9 cellular contexts compared by ENCODE assay signal in the genomic region with DNA sequence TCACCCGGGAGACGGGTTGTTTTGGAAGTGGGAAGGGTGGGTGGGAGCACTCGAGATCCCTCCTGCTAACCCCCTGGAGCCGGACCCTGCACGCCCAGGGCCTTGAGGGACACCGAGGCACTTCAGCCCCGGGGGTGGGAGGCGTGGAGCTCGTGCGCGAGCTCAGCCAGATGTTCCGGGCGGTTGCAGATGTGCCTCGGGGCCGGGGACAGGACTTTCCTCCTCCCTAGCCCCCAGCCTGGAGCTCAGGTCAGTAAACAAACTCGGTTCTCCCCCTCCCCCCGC.
A peak's percentile ranks its signal among the peaks of the same experiment; 100 is the strongest.
DNase-seq lines count a peak whose midpoint lies in the region; ATAC-seq lines count a peak whose summit lies in the region.
"Had no signal": no experiment of that assay in that cellular context is flagged by ENCODE, and none has a peak within 500 bp of the region (broad histone marks: within the 10 kb centered on the region; RNA-seq: fewer than 3 reads in every experiment).

No MANE protein-coding gene starts in this region.

- H3K4me1 ChIP-seq in iPS-20b (ENCODE audit: insufficient read depth, low read length): peaks cover 7% of the 10 kb centered on the region; the same call in 1 of the 2 replicates

- DNase-seq in NCI-H1105 treated with DMSO at 0.1 percent for 48 hours (lab: John Stamatoyannopoulos, UW) (peak; percentile 17), NCI-H1105 (lab: John Stamatoyannopoulos, UW) (no peak), NCI-H187 treated with DMSO at 0.1 percent for 48 hours (lab: John Stamatoyannopoulos, UW) (no peak)
- DNase-seq in activated T-cell treated with anti-CD3 and anti-CD28 coated beads, Interleukin-2, amount 50 U/mL, for 48 hours: peak; percentile 45 to 61
- DNase-seq: GOT3 had no signal

- H3K27ac Mint-ChIP-seq in stimulated activated memory B cell treated with anti-CD40 and anti-IgM and Interleukin-4, amounts not matched to agents 10 μg/mL and 1 μg/mL and 100 μg/mL, for 72 hours: no peak overlapping the region

- no peak overlapping the region for H3K27ac ChIP-seq in iPS-20b (ENCODE audit: low read length)

- H3K36me3 ChIP-seq in iPS-20b (ENCODE audit: insufficient read depth, low read depth, low read length): no peaks in the 10 kb centered on the region

- peak overlapping the region; percentile 59; the same call in 1 of the 2 replicates for H3K4me3 ChIP-seq in iPS-20b (ENCODE audit: low read length)

- peak overlapping the region; percentile 79 for H3K4me3 Mint-ChIP-seq in stimulated activated memory B cell treated with anti-CD40 and anti-IgM and Interleukin-4, amounts not matched to agents 10 μg/mL and 1 μg/mL and 100 μg/mL, for 72 hours

- H3K9me3 Mint-ChIP-seq in stimulated activated memory B cell treated with anti-CD40 and anti-IgM and Interleukin-4, amounts not matched to agents 10 μg/mL and 1 μg/mL and 100 μg/mL, for 72 hours: no peaks in the 10 kb centered on the region

- H3K27me3 Mint-ChIP-seq in stimulated activated memory B cell treated with anti-CD40 and anti-IgM and Interleukin-4, amounts not matched to agents 10 μg/mL and 1 μg/mL and 100 μg/mL, for 72 hours: peaks cover 47% of the 10 kb centered on the region

- no peak overlapping the region for H3K9ac ChIP-seq in iPS-20b (ENCODE audit: low read depth, low read length)

- H3K4me1 Mint-ChIP-seq in stimulated activated memory B cell treated with anti-CD40 and anti-IgM and Interleukin-4, amounts not matched to agents 10 μg/mL and 1 μg/mL and 100 μg/mL, for 72 hours: peaks cover 35% of the 10 kb centered on the region

- no peaks in the 10 kb centered on the region for H3K36me3 Mint-ChIP-seq in stimulated activated memory B cell treated with anti-CD40 and anti-IgM and Interleukin-4, amounts not matched to agents 10 μg/mL and 1 μg/mL and 100 μg/mL, for 72 hours

- H3K9me3 ChIP-seq in iPS-20b (ENCODE audit: insufficient read depth, low read depth, low read length): no peaks in the 10 kb centered on the region

- no peak for ATAC-seq in stimulated activated memory B cell treated with anti-CD40 and anti-IgM and Interleukin-4, amounts not matched to agents 10 μg/mL and 1 μg/mL and 100 μg/mL, for 72 hours
- ATAC-seq in GM18907 (IDR thresholded peaks at IDR 0.05; ENCODE audit: unreplicated experiment): no peak
- no peak for ATAC-seq in HG03565 (IDR thresholded peaks at IDR 0.05; ENCODE audit: unreplicated experiment)

- peaks cover 93% of the 10 kb centered on the region for H3K27me3 ChIP-seq in iPS-20b (ENCODE audit: insufficient read depth, low read length)

Comparison
In these comparisons a context has a peak if more than half of its experiments do, and no peak if none do; other contexts are left out.
1. DNase-seq: peak in NCI-H1105 treated with DMSO at 0.1 percent for 48 hours (single experiment) and activated T-cell treated with anti-CD3 and anti-CD28 coated beads, Interleukin-2, amount 50 U/mL, for 48 hours (2 of 2); none in NCI-H1105 (single experiment) and NCI-H187 treated with DMSO at 0.1 percent for 48 hours (single experiment).